19 cellular contexts compared by ENCODE assay signal in the genomic region with DNA sequence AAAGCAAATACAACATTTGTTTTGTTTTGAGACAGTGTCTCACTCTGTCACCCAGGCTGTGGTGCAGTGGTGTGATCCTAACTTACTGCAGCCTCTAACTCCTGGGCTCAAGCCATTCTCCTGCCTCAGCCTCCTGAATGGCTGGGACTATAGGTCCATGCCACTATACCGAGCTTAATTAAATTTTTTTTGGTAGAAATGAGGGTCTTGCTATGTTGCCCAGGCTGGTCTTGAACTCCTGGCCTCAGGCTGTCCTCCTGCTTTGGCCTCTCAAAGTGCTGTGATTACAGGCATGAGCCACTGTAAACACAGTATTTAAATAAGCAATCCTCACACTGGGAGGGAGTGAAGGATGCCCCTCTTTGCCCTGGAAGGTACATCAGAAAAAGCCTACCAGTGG.
"Had no signal": no experiment of that assay in that cellular context is flagged by ENCODE, and none has a peak within 500 bp of the region (broad histone marks: within the 10 kb centered on the region; RNA-seq: fewer than 3 reads in every experiment).

No MANE protein-coding gene starts in this region.

- H3K27ac Mint-ChIP-seq: nephron, progenitor cell of endocrine pancreas had no signal

- ATAC-seq: heart right ventricle; left lobe of liver; mucosa of descending colon; pancreas; right cardiac atrium; stimulated activated memory B cell treated with anti-CD40 and anti-IgM and Interleukin-4, amounts not matched to agents 10 μg/mL and 1 μg/mL and 100 μg/mL, for 72 hours; upper lobe of right lung had no signal

- DNase-seq: cortex of kidney; dorsolateral prefrontal cortex; effector CD8-positive, alpha-beta T cell; heart right ventricle; hypothalamus; islet precursor cell; mammary epithelial cell; mucosa of descending colon; occipital lobe; pancreas; stimulated activated CD4-positive, alpha-beta T cell treated with anti-CD3 and anti-CD28 coated beads, Interleukin-4, amount 100 ng/mL, for 1 hour; tibial artery; upper lobe of right lung had no signal

- H3K9me3 Mint-ChIP-seq: nephron; stimulated activated memory B cell treated with anti-CD40 and anti-IgM and Interleukin-4, amounts not matched to agents 10 μg/mL and 1 μg/mL and 100 μg/mL, for 72 hours; stimulated activated naive CD8-positive, alpha-beta T cell treated with anti-CD3 and anti-CD28 coated beads, Interleukin-15, Interleukin-2, amounts not matched to agents 100 ng/mL and 50 ng/mL, for 24 hours had no signal

- H3K36me3 Mint-ChIP-seq: stimulated activated memory B cell treated with anti-CD40 and anti-IgM and Interleukin-4, amounts not matched to agents 10 μg/mL and 1 μg/mL and 100 μg/mL, for 72 hours had no signal

- H3K4me3 Mint-ChIP-seq: stimulated activated memory B cell treated with anti-CD40 and anti-IgM and Interleukin-4, amounts not matched to agents 10 μg/mL and 1 μg/mL and 100 μg/mL, for 72 hours; stimulated activated naive CD8-positive, alpha-beta T cell treated with anti-CD3 and anti-CD28 coated beads, Interleukin-15, Interleukin-2, amounts not matched to agents 100 ng/mL and 50 ng/mL, for 24 hours had no signal

- H3K27me3 Mint-ChIP-seq: stimulated activated memory B cell treated with anti-CD40 and anti-IgM and Interleukin-4, amounts not matched to agents 10 μg/mL and 1 μg/mL and 100 μg/mL, for 72 hours; stimulated activated naive CD8-positive, alpha-beta T cell treated with anti-CD3 and anti-CD28 coated beads, Interleukin-15, Interleukin-2, amounts not matched to agents 100 ng/mL and 50 ng/mL, for 24 hours had no signal
